Comparison of ENCODE assay signal across 18 cellular contexts in the genomic region with DNA sequence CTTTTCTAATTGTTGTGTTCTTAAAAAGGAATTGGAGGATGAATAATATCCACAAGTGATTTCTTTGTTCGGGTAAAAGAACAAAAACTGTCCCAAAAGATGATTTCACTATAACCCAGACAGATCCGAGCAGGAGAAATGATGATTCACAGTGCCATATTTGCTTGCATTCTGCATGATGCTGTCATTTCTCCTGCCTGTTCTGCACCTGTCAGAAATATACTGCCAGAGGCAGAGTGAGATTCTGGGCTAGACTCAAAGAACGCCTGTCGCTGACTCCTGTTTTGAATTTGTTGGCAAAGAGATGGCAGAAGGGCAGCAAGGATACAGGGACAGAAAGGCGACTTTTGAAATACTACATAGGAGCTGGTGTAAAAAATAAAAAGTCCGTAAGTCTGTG. TPM values are rescaled to one million over a fixed set of nuclear protein-coding genes. Genes with fewer than 3 reads are reported as not detected.
"Had no signal": no experiment of that assay in that cellular context is flagged by ENCODE, and none has a peak within 500 bp of the region (broad histone marks: within the 10 kb centered on the region; RNA-seq: fewer than 3 reads in every experiment).

No MANE protein-coding gene starts in this region.

- H3K4me3 ChIP-seq: psoas muscle, right lobe of liver, transverse colon had no signal

- DNase-seq: activated CD4-positive, alpha-beta memory T cell treated with anti-CD3 and anti-CD28 coated beads, Interleukin-2, amount 10 ng/mL, durations not matched to agents 7 days and 5 days; activated CD4-positive, CD25-positive, alpha-beta regulatory T cell treated with anti-CD3 and anti-CD28 coated beads, Interleukin-2, amount 50 U/mL, for 72 hours; activated CD8-positive, alpha-beta memory T cell treated with anti-CD3 and anti-CD28 coated beads, Interleukin-2, amount 50 U/mL, for 4 hours; activated naive CD4-positive, alpha-beta T cell; central memory CD4-positive, alpha-beta T cell; effector memory CD8-positive, alpha-beta T cell; midbrain; naive thymus-derived CD4-positive, alpha-beta T cell; occipital lobe; psoas muscle; right lobe of liver; stimulated activated CD4-positive, alpha-beta T cell treated with anti-CD3 and anti-CD28 coated beads, Interleukin-2, amount 100 ng/mL, for 24 hours; stimulated activated naive CD4-positive, alpha-beta T cell; SW 1271; transverse colon had no signal

- H3K27ac ChIP-seq: psoas muscle, right lobe of liver, transverse colon had no signal

- H3K36me3 Mint-ChIP-seq: naive thymus-derived CD4-positive, alpha-beta T cell had no signal

- H3K4me1 ChIP-seq: psoas muscle, right lobe of liver had no signal

- H3K9me3 ChIP-seq: psoas muscle, right lobe of liver, transverse colon had no signal

- H3K4me1 Mint-ChIP-seq: activated CD4-positive, alpha-beta memory T cell treated with anti-CD3 and anti-CD28 coated beads, Interleukin-2, amount 10 ng/mL, durations not matched to agents 7 days and 5 days; naive thymus-derived CD4-positive, alpha-beta T cell had no signal

- H3K4me3 Mint-ChIP-seq: activated CD4-positive, alpha-beta memory T cell treated with anti-CD3 and anti-CD28 coated beads, Interleukin-2, amount 10 ng/mL, durations not matched to agents 7 days and 5 days; activated T-helper 1 cell treated with anti-CD3 and anti-CD28 coated beads, Interleukin-12 subunit alpha, Interleukin-12 subunit beta, Interleukin-2, Interleukin-4 antibody, amounts not matched to agents 30 ng/mL and 10 ng/mL and 1 ng/mL, durations not matched to agents 14 hours and 24 hours and 36 hours; effector memory CD8-positive, alpha-beta T cell; naive thymus-derived CD4-positive, alpha-beta T cell; T-helper 2 cell treated with Interferon-gamma antibody and Interleukin-4, amounts not matched to agents 5 μg/mL and 100 μg/mL, for 36 hours had no signal

- H3K36me3 ChIP-seq: right lobe of liver, transverse colon had no signal

- H3K27me3 ChIP-seq: right lobe of liver, transverse colon had no signal

- H3K27ac Mint-ChIP-seq: activated CD4-positive, alpha-beta memory T cell treated with anti-CD3 and anti-CD28 coated beads, Interleukin-2, amount 10 ng/mL, durations not matched to agents 7 days and 5 days; activated T-helper 1 cell treated with anti-CD3 and anti-CD28 coated beads, Interleukin-12 subunit alpha, Interleukin-12 subunit beta, Interleukin-2, Interleukin-4 antibody, amounts not matched to agents 30 ng/mL and 10 ng/mL and 1 ng/mL, durations not matched to agents 14 hours and 24 hours and 36 hours; effector memory CD8-positive, alpha-beta T cell; naive thymus-derived CD4-positive, alpha-beta T cell; T-helper 2 cell treated with Interferon-gamma antibody and Interleukin-4, amounts not matched to agents 5 μg/mL and 100 μg/mL, for 36 hours had no signal

- H3K9me3 Mint-ChIP-seq: activated CD4-positive, alpha-beta memory T cell treated with anti-CD3 and anti-CD28 coated beads, Interleukin-2, amount 10 ng/mL, durations not matched to agents 7 days and 5 days; activated T-helper 1 cell treated with anti-CD3 and anti-CD28 coated beads, Interleukin-12 subunit alpha, Interleukin-12 subunit beta, Interleukin-2, Interleukin-4 antibody, amounts not matched to agents 30 ng/mL and 10 ng/mL and 1 ng/mL, durations not matched to agents 14 hours and 24 hours and 36 hours; T-helper 2 cell treated with Interferon-gamma antibody and Interleukin-4, amounts not matched to agents 5 μg/mL and 100 μg/mL, for 36 hours had no signal

- ATAC-seq: effector memory CD8-positive, alpha-beta T cell; naive thymus-derived CD4-positive, alpha-beta T cell; psoas muscle; right lobe of liver had no signal

RNA-seq across cellular contexts. Expression of a gene that starts 34.6 kb away (rescaled TPM):
- total RNA-seq: activated CD4-positive, alpha-beta memory T cell treated with anti-CD3 and anti-CD28 coated beads, Interleukin-2, amount 10 ng/mL, durations not matched to agents 7 days and 5 days; activated T-helper 1 cell treated with anti-CD3 and anti-CD28 coated beads, Interleukin-12 subunit alpha, Interleukin-12 subunit beta, Interleukin-2, Interleukin-4 antibody, amounts not matched to agents 30 ng/mL and 10 ng/mL and 1 ng/mL, durations not matched to agents 14 hours and 24 hours and 36 hours; epithelial cell of proximal tubule; naive thymus-derived CD4-positive, alpha-beta T cell; occipital lobe; psoas muscle; right lobe of liver; transverse colon had no signal
